In the genomic region with DNA sequence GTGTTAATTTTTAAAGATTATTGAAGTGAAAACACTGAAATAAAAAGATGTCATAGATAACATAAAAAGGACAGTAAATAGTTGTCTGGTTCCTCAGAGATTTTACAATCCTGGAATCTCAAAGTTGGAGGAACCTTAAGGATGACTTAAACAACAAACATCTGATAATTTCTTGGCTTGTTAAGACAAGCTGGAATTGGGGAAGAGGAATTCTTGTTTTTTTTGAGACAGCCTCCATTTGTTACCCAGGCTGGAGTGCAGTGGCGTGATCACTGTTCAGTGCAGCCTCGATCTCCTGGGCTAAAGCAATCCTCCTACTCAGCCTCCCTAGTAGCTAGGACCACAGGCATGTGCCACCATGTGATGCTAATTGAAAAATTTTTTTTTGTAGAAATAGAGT, we compare ENCODE assay signal across 10 cellular contexts. TPM values are rescaled to one million over a fixed set of nuclear protein-coding genes. Genes with fewer than 3 reads are reported as not detected.
A peak's percentile ranks its signal among the peaks of the same experiment; 100 is the strongest.
DNase-seq lines count a peak whose midpoint lies in the region; ATAC-seq and TF ChIP-seq lines count a peak whose summit lies in the region.
"Had no signal": no experiment of that assay in that cellular context is flagged by ENCODE, and none has a peak within 500 bp of the region (broad histone marks: within the 10 kb centered on the region; RNA-seq: fewer than 3 reads in every experiment).

No MANE protein-coding gene starts in this region.

- H2AK5ac ChIP-seq in trophoblast cell (ENCODE audit: low read length) = no peak overlapping the region

- no peak overlapping the region for H4K91ac ChIP-seq in trophoblast cell (ENCODE audit: low read depth, low read length)

- no peak for ATAC-seq in GM18502 (IDR thresholded peaks at IDR 0.05; ENCODE audit: poor library complexity, unreplicated experiment)

- H3K79me1 ChIP-seq in trophoblast cell (ENCODE audit: low read length) = peaks cover 10% of the 10 kb centered on the region

- H3K4me3 ChIP-seq in OCI-LY7 (ENCODE audit: low read depth, low read length, poor library complexity, severe bottlenecking) (no peak overlapping the region), trophoblast cell (ENCODE audit: low read depth, low read length) (no peak overlapping the region)
- no peak overlapping the region for H3K4me3 ChIP-seq in effector memory CD4-positive, alpha-beta T cell (ENCODE audit: insufficient read depth, low read depth, low read length, poor library complexity, severe bottlenecking)

- no peak overlapping the region for H2BK12ac ChIP-seq in trophoblast cell (ENCODE audit: low read length)

- H3K36me3 Mint-ChIP-seq in activated CD4-positive, alpha-beta T cell treated with anti-CD3 and anti-CD28 coated beads, Interleukin-2, amount 10 ng/mL, durations not matched to agents 24 days and 14 days (ENCODE audit: low read depth) = peaks cover 15% of the 10 kb centered on the region

- POLR2A ChIA-PET in OCI-LY7 (lab: Charles Lee) = interaction anchor here (0.7 to 1.0 kb wide), 2 partner anchors 38 to 152 kb away, joined by 3 read pairs; partner anchors contain the start of gene PTGR2

- TF ChIP-seq CTCF in OCI-LY7 (conservative IDR thresholded peaks at IDR 0.05; ENCODE audit: low read length) = no peak

- H2AFZ ChIP-seq in OCI-LY7 (ENCODE audit: low read length) (no peak overlapping the region), trophoblast cell (ENCODE audit: insufficient read depth, low read length, poor library complexity) (no peak overlapping the region)

- H2BK5ac ChIP-seq in trophoblast cell (ENCODE audit: low read depth, low read length, poor library complexity) = no peak overlapping the region

- peaks cover 23% of the 10 kb centered on the region for H3K36me3 ChIP-seq in OCI-LY7 (ENCODE audit: insufficient read depth, low read length)
- peaks cover 15% of the 10 kb centered on the region for H3K36me3 ChIP-seq in effector memory CD4-positive, alpha-beta T cell (ENCODE audit: control insufficient read depth, insufficient read depth, low read length)
- peaks cover 0 to 2% of the 10 kb centered on the region in 2 experiments for H3K36me3 ChIP-seq in trophoblast cell (ENCODE audit: control insufficient read depth in 1 of 2, insufficient read depth in 2 of 2, low read length in 2 of 2)

- intact Hi-C loops in activated CD4-positive, alpha-beta T cell treated with anti-CD3 and anti-CD28 coated beads, Interleukin-2, amount 10 ng/mL, durations not matched to agents 24 days and 14 days (cut with micrococcal nuclease) = loop anchor here (5.0 kb wide), 4 partner anchors 147 to 397 kb away; partner anchors contain the start of genes PNMA1 and RIOX1
- intact Hi-C loops in OCI-LY7 (cut with micrococcal nuclease; ENCODE audit: unreplicated experiment) = loop anchor here (5.0 kb wide), 2 partner anchors 128 to 397 kb away; partner anchors contain the start of genes BBOF1, ENTPD5 and RIOX1

- no peak overlapping the region for H3K18ac ChIP-seq in trophoblast cell (ENCODE audit: low read length)

- BruUV-seq in OCI-LY7 (replicated peaks; lab: Mats Ljungman, UMichigan) = no TSS peak

- H3K27ac Mint-ChIP-seq in activated CD4-positive, alpha-beta T cell treated with anti-CD3 and anti-CD28 coated beads, Interleukin-2, amount 10 ng/mL, durations not matched to agents 24 days and 14 days = peak overlapping the region; percentile 10

- H3K23ac ChIP-seq in trophoblast cell (ENCODE audit: low read length) = no peak overlapping the region

- no peaks in the 10 kb centered on the region for H3K9me2 ChIP-seq in OCI-LY7 (ENCODE audit: insufficient read depth, low read length)

- H4K20me1 ChIP-seq in OCI-LY7 (ENCODE audit: insufficient read depth, low read length) = peaks cover 11% of the 10 kb centered on the region; the same call in 1 of the 2 replicates

- no peak overlapping the region for H2BK120ac ChIP-seq in trophoblast cell (ENCODE audit: insufficient read depth, low read length, poor library complexity)

- H3K4me2 ChIP-seq in OCI-LY7 (ENCODE audit: low read length) (peak overlapping the region; percentile 95), trophoblast cell (ENCODE audit: low read length) (no peak overlapping the region)

- H3K4me1 ChIP-seq in OCI-LY7 (ENCODE audit: insufficient read depth, low read length, poor library complexity, severe bottlenecking) (peaks cover 32% of the 10 kb centered on the region), trophoblast cell (ENCODE audit: control insufficient read depth in 1 of 2, insufficient read depth in 2 of 2, low read length in 2 of 2) (peaks cover 0 to 3% of the 10 kb centered on the region in 2 experiments)
- H3K4me1 ChIP-seq in effector memory CD4-positive, alpha-beta T cell (ENCODE audit: control insufficient read depth, insufficient read depth, low read length, poor library complexity, severe bottlenecking) = peaks cover 16% of the 10 kb centered on the region

- peak overlapping the region; percentile 84 for H3K4me3 Mint-ChIP-seq in activated CD4-positive, alpha-beta T cell treated with anti-CD3 and anti-CD28 coated beads, Interleukin-2, amount 10 ng/mL, durations not matched to agents 24 days and 14 days

- no peak overlapping the region for H3K9ac ChIP-seq in trophoblast cell (ENCODE audit: low read length)

- H4K8ac ChIP-seq in trophoblast cell (ENCODE audit: low read depth, low read length) = no peak overlapping the region

- H3K27me3 Mint-ChIP-seq in activated CD4-positive, alpha-beta T cell treated with anti-CD3 and anti-CD28 coated beads, Interleukin-2, amount 10 ng/mL, durations not matched to agents 24 days and 14 days = no peaks in the 10 kb centered on the region
- H3K27me3 Mint-ChIP-seq: naive B cell had no signal

- H3K27me3 ChIP-seq in effector memory CD4-positive, alpha-beta T cell (replicated peaks; ENCODE audit: control insufficient read depth, insufficient read depth, low read length, poor library complexity, severe bottlenecking) = no peaks in the 10 kb centered on the region
- no peaks in the 10 kb centered on the region for H3K27me3 ChIP-seq in trophoblast cell (ENCODE audit: insufficient read depth, low read length)

- WGBS in trophoblast cell (ENCODE audit: extremely low coverage, insufficient coverage, insufficient read length) = no CpG with 5 or more reads among the region's 2 CpGs

- H3K79me2 ChIP-seq in OCI-LY7 (ENCODE audit: insufficient read depth, low read depth, low read length) (peaks cover 74% of the 10 kb centered on the region), trophoblast cell (ENCODE audit: control insufficient read depth, insufficient read depth, low read length, poor library complexity) (peaks cover 9% of the 10 kb centered on the region)

- H3K27ac ChIP-seq in OCI-LY7 (ENCODE audit: low read depth, low read length, poor library complexity, severe bottlenecking) (no peak overlapping the region), trophoblast cell (ENCODE audit: low read depth, low read length) (no peak overlapping the region)
- peak overlapping the region; percentile 91 for H3K27ac ChIP-seq in effector memory CD4-positive, alpha-beta T cell (ENCODE audit: insufficient read depth, low read length, poor library complexity, severe bottlenecking)

- no peak overlapping the region for H4K12ac ChIP-seq in trophoblast cell (ENCODE audit: low read depth, low read length)

- H3K9me3 ChIP-seq in OCI-LY7 (ENCODE audit: low read length) (no peaks in the 10 kb centered on the region), trophoblast cell (ENCODE audit: insufficient read depth, low read depth, low read length) (no peaks in the 10 kb centered on the region)
- no peaks in the 10 kb centered on the region for H3K9me3 ChIP-seq in effector memory CD4-positive, alpha-beta T cell (ENCODE audit: control insufficient read depth, low read length)

- peaks cover 41% of the 10 kb centered on the region for H3K4me1 Mint-ChIP-seq in activated CD4-positive, alpha-beta T cell treated with anti-CD3 and anti-CD28 coated beads, Interleukin-2, amount 10 ng/mL, durations not matched to agents 24 days and 14 days

- CTCF ChIA-PET in OCI-LY7 (lab: Charles Lee; ENCODE audit: unreplicated experiment) = no interaction called here

- H3K4ac ChIP-seq in trophoblast cell (ENCODE audit: low read depth, low read length) = peak overlapping the region; percentile 93

- no peak overlapping the region for H3K14ac ChIP-seq in trophoblast cell (ENCODE audit: low read length)

- DNase-seq in activated CD4-positive, alpha-beta T cell treated with anti-CD3 and anti-CD28 coated beads, Interleukin-2, amount 10 ng/mL, durations not matched to agents 24 days and 14 days = no peak
- no peak for DNase-seq in activated CD4-positive, alpha-beta T cell treated with anti-CD3 and anti-CD28 coated beads, Interleukin-2, amount 50 U/mL, for 48 hours
- DNase-seq in OCI-LY7 (ENCODE audit: low spot score) (no peak), trophoblast cell (peak; percentile 64 to 91), SW 1271 (lab: John Stamatoyannopoulos, UW) (no peak), GDM1 (lab: John Stamatoyannopoulos, UW) (no peak)
- no peak for DNase-seq in effector memory CD4-positive, alpha-beta T cell
- DNase-seq: naive B cell, NCI-H1048 had no signal

- no peaks in the 10 kb centered on the region for H3K9me3 Mint-ChIP-seq in activated CD4-positive, alpha-beta T cell treated with anti-CD3 and anti-CD28 coated beads, Interleukin-2, amount 10 ng/mL, durations not matched to agents 24 days and 14 days
- H3K9me3 Mint-ChIP-seq: naive B cell had no signal

RNA-seq across cellular contexts. Expression of gene ZNF410, which starts 2.3 kb away (rescaled TPM):
- 62.7 and 70.2 TPM in 2 replicates for total RNA-seq in activated CD4-positive, alpha-beta T cell treated with anti-CD3 and anti-CD28 coated beads, Interleukin-2, amount 10 ng/mL, durations not matched to agents 24 days and 14 days
- total RNA-seq in OCI-LY7 (2014; rRNA removed; shearing (Covaris generic)) = 41.6 and 49.6 TPM in 2 replicates
- 45.2 and 45.5 TPM in 2 replicates for total RNA-seq in OCI-LY7 (2022)
- 27.0 and 27.9 TPM in 2 replicates for polyA plus RNA-seq in trophoblast cell (2013)

RNA-seq across cellular contexts. Expression of gene PTGR2, which starts 37.3 kb away (rescaled TPM):
- total RNA-seq in activated CD4-positive, alpha-beta T cell treated with anti-CD3 and anti-CD28 coated beads, Interleukin-2, amount 10 ng/mL, durations not matched to agents 24 days and 14 days = 1.5 and 2.1 TPM in 2 replicates
- 6.4 and 6.6 TPM in 2 replicates for total RNA-seq in OCI-LY7 (2014; rRNA removed; shearing (Covaris generic))
- 14.3 and 17.8 TPM in 2 replicates for total RNA-seq in OCI-LY7 (2022)
- polyA plus RNA-seq in trophoblast cell (2013) = 7.6 and 7.7 TPM in 2 replicates

Comparison
In these comparisons a context has a peak if more than half of its experiments do, and no peak if none do; other contexts are left out.
1. DNase-seq: peak in trophoblast cell (2 of 2); none in activated CD4-positive, alpha-beta T cell treated with anti-CD3 and anti-CD28 coated beads, Interleukin-2, amount 10 ng/mL, durations not matched to agents 24 days and 14 days (single experiment), activated CD4-positive, alpha-beta T cell treated with anti-CD3 and anti-CD28 coated beads, Interleukin-2, amount 50 U/mL, for 48 hours (0 of 2), OCI-LY7 (single experiment), effector memory CD4-positive, alpha-beta T cell (0 of 3), SW 1271 (0 of 2) and GDM1 (single experiment).